29 cellular contexts compared by ENCODE assay signal in genomic region chr7:132511921-132512320, GRCh38.
"Had no signal": no experiment of that assay in that cellular context is flagged by ENCODE, and none has a peak within 500 bp of the region (broad histone marks: within the 10 kb centered on the region; RNA-seq: fewer than 3 reads in every experiment).

No MANE protein-coding gene starts in this region.

- H3K9me3 Mint-ChIP-seq: activated CD4-positive, alpha-beta memory T cell treated with anti-CD3 and anti-CD28 coated beads for 36 hours; activated CD4-positive, alpha-beta T cell treated with anti-CD3 and anti-CD28 coated beads, Interleukin-2, amount 10 ng/mL, durations not matched to agents 24 days and 14 days; activated T-cell treated with anti-CD3 and anti-CD28 coated beads, Interleukin-2, amount 50 U/mL, for 72 hours; central memory CD8-positive, alpha-beta T cell; dendritic cell treated with granulocyte-macrophage colony-stimulating factor and Interleukin-4, amounts not matched to agents 40 ng/mL and 50 ng/mL, for 4 days; endodermal cell; T-helper 2 cell treated with Interferon-gamma antibody and Interleukin-4, amounts not matched to agents 5 μg/mL and 100 μg/mL, for 36 hours had no signal

- DNase-seq: activated CD4-positive, alpha-beta memory T cell treated with anti-CD3 and anti-CD28 coated beads for 36 hours; activated CD4-positive, alpha-beta T cell treated with anti-CD3 and anti-CD28 coated beads for 36 hours; activated CD4-positive, alpha-beta T cell treated with anti-CD3 and anti-CD28 coated beads, Interleukin-2, amount 10 ng/mL, durations not matched to agents 24 days and 14 days; activated CD4-positive, CD25-positive, alpha-beta regulatory T cell; activated CD4-positive, CD25-positive, alpha-beta regulatory T cell treated with anti-CD3 and anti-CD28 coated beads, Interleukin-2, amount 50 U/mL, for 72 hours; activated CD8-positive, alpha-beta memory T cell treated with anti-CD3 and anti-CD28 coated beads, Interleukin-2, amount 10 ng/mL, durations not matched to agents 7 days and 5 days; activated CD8-positive, alpha-beta memory T cell treated with anti-CD3 and anti-CD28 coated beads, Interleukin-2, amount 50 U/mL, for 4 hours; activated CD8-positive, alpha-beta T cell treated with anti-CD3 and anti-CD28 coated beads, Interleukin-2, amount 10 ng/mL, durations not matched to agents 7 days and 5 days; activated gamma-delta T cell treated with Interleukin-2 at 50 U/mL for 16 hours; activated naive CD4-positive, alpha-beta T cell treated with anti-CD3 and anti-CD28 coated beads, Interleukin-2, amount 50 U/mL, for 16 hours; activated naive CD4-positive, alpha-beta T cell treated with Interleukin-2 at 50 U/mL for 16 hours; activated T-cell treated with anti-CD3 and anti-CD28 coated beads, Interleukin-2, amount 50 U/mL, for 1 hour; activated T-cell treated with anti-CD3 and anti-CD28 coated beads, Interleukin-2, amount 50 U/mL, for 72 hours; amniotic stem cell; anterior cingulate cortex; brain microvascular endothelial cell; dorsolateral prefrontal cortex; effector memory CD4-positive, alpha-beta T cell; endodermal cell; foreskin fibroblast; head of caudate nucleus; T-helper 1 cell; T-helper 17 cell; T1000 had no signal

- H3K27ac Mint-ChIP-seq: activated CD4-positive, alpha-beta memory T cell treated with anti-CD3 and anti-CD28 coated beads for 36 hours; activated CD4-positive, alpha-beta T cell treated with anti-CD3 and anti-CD28 coated beads for 36 hours; activated CD4-positive, alpha-beta T cell treated with anti-CD3 and anti-CD28 coated beads, Interleukin-2, amount 10 ng/mL, durations not matched to agents 24 days and 14 days; activated CD8-positive, alpha-beta memory T cell treated with anti-CD3 and anti-CD28 coated beads, Interleukin-2, amount 10 ng/mL, durations not matched to agents 7 days and 5 days; activated naive CD8-positive, alpha-beta T cell; activated T-cell treated with anti-CD3 and anti-CD28 coated beads, Interleukin-2, amount 50 U/mL, for 72 hours; dendritic cell treated with granulocyte-macrophage colony-stimulating factor and Interleukin-4, amounts not matched to agents 40 ng/mL and 50 ng/mL, for 4 days; endodermal cell; T-helper 2 cell treated with Interferon-gamma antibody and Interleukin-4, amounts not matched to agents 5 μg/mL and 100 μg/mL, for 36 hours had no signal

- ATAC-seq: activated CD4-positive, alpha-beta T cell treated with anti-CD3 and anti-CD28 coated beads for 36 hours; activated T-cell treated with anti-CD3 and anti-CD28 coated beads, Interleukin-2, amount 50 U/mL, for 72 hours; esophagus mucosa; T-helper 17 cell had no signal

- H3K4me3 Mint-ChIP-seq: activated CD4-positive, alpha-beta memory T cell treated with anti-CD3 and anti-CD28 coated beads for 36 hours; activated CD4-positive, alpha-beta T cell treated with anti-CD3 and anti-CD28 coated beads for 36 hours; activated CD4-positive, alpha-beta T cell treated with anti-CD3 and anti-CD28 coated beads, Interleukin-2, amount 10 ng/mL, durations not matched to agents 24 days and 14 days; activated CD8-positive, alpha-beta memory T cell treated with anti-CD3 and anti-CD28 coated beads, Interleukin-2, amount 10 ng/mL, durations not matched to agents 7 days and 5 days; activated CD8-positive, alpha-beta T cell treated with anti-CD3 and anti-CD28 coated beads, Interleukin-2, amount 10 ng/mL, durations not matched to agents 7 days and 5 days; activated naive CD8-positive, alpha-beta T cell; activated T-cell treated with anti-CD3 and anti-CD28 coated beads, Interleukin-2, amount 50 U/mL, for 72 hours; central memory CD8-positive, alpha-beta T cell; dendritic cell treated with granulocyte-macrophage colony-stimulating factor and Interleukin-4, amounts not matched to agents 40 ng/mL and 50 ng/mL, for 4 days; endodermal cell; T-helper 17 cell; T-helper 2 cell treated with Interferon-gamma antibody and Interleukin-4, amounts not matched to agents 5 μg/mL and 100 μg/mL, for 36 hours had no signal

- H3K36me3 Mint-ChIP-seq: activated CD4-positive, alpha-beta memory T cell treated with anti-CD3 and anti-CD28 coated beads for 36 hours; activated CD8-positive, alpha-beta memory T cell treated with anti-CD3 and anti-CD28 coated beads, Interleukin-2, amount 10 ng/mL, durations not matched to agents 7 days and 5 days; activated naive CD8-positive, alpha-beta T cell had no signal
